In the genomic region with DNA sequence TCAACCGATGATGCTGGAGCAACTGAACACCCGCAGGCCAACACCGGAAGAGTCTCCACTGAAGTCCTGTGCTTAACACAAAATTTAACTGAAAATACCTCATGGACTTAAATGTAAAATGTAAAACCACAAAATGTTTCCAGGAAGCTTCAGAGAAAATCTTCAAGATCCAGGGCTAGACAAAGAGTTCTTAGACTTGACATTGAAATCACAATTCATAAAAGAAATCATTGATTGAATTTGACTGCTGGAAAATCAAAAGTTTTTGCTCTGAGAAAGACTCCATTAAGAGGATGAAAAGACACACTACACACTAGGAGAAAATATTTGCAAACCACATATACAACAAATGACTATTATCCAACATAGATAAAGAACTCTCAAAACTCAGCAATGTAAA, we compare ENCODE assay signal across 28 cellular contexts.
"Had no signal": no experiment of that assay in that cellular context is flagged by ENCODE, and none has a peak within 500 bp of the region (broad histone marks: within the 10 kb centered on the region; RNA-seq: fewer than 3 reads in every experiment).

No MANE protein-coding gene starts in this region.

- H3K4me1 ChIP-seq: ascending aorta had no signal

- DNase-seq: activated CD4-positive, alpha-beta memory T cell treated with anti-CD3 and anti-CD28 coated beads, Interleukin-2, amount 10 ng/mL, durations not matched to agents 7 days and 5 days; activated CD4-positive, alpha-beta T cell treated with anti-CD3 and anti-CD28 coated beads for 1 hour; activated CD4-positive, alpha-beta T cell treated with anti-CD3 and anti-CD28 coated beads for 36 hours; activated CD4-positive, alpha-beta T cell treated with anti-CD3 and anti-CD28 coated beads for 48 hours; activated CD4-positive, alpha-beta T cell treated with anti-CD3 and anti-CD28 coated beads, Interleukin-2, amount 10 ng/mL, durations not matched to agents 7 days and 5 days; activated CD4-positive, alpha-beta T cell treated with anti-CD3 and anti-CD28 coated beads, Interleukin-2, amount 50 U/mL, for 48 hours; activated CD4-positive, CD25-positive, alpha-beta regulatory T cell; activated CD8-positive, alpha-beta memory T cell treated with anti-CD3 and anti-CD28 coated beads for 24 hours; activated CD8-positive, alpha-beta memory T cell treated with anti-CD3 and anti-CD28 coated beads, Interleukin-2, amount 10 ng/mL, durations not matched to agents 7 days and 5 days; activated CD8-positive, alpha-beta memory T cell treated with anti-CD3 and anti-CD28 coated beads, Interleukin-2, amount 50 U/mL, for 48 hours; activated CD8-positive, alpha-beta T cell treated with anti-CD3 and anti-CD28 coated beads, Interleukin-2, amount 10 ng/mL, durations not matched to agents 7 days and 5 days; activated gamma-delta T cell; activated naive CD4-positive, alpha-beta T cell treated with anti-CD3 and anti-CD28 coated beads, Interleukin-2, amount 10 ng/mL, durations not matched to agents 7 days and 5 days; activated naive CD4-positive, alpha-beta T cell treated with Interleukin-2 at 50 U/mL for 16 hours; activated naive CD8-positive, alpha-beta T cell treated with anti-CD3 and anti-CD28 coated beads, Interleukin-2, amount 10 ng/mL, durations not matched to agents 7 days and 5 days; activated naive CD8-positive, alpha-beta T cell treated with anti-CD3 and anti-CD28 coated beads, Interleukin-2, amount 50 U/mL, for 24 hours; activated T-cell treated with anti-CD3 and anti-CD28 coated beads, Interleukin-2, amount 50 U/mL, for 24 hours; activated T-cell treated with anti-CD3 and anti-CD28 coated beads, Interleukin-2, amount 50 U/mL, for 48 hours; amygdala; anterior cingulate cortex; caudate nucleus; cerebellar nuclear complex; T-helper 1 cell; T-helper 2 cell; T-helper 9 cell had no signal

- H3K36me3 ChIP-seq: ascending aorta, cardiac muscle cell had no signal

- H3K9me3 ChIP-seq: ascending aorta had no signal

- H3K4me3 ChIP-seq: ascending aorta, cardiac muscle cell had no signal

- H3K27ac ChIP-seq: ascending aorta, cardiac muscle cell, VCaP had no signal

- H3K27me3 ChIP-seq: ascending aorta, cardiac muscle cell had no signal
